ENCODE assay signal across 1 cellular context in the genomic region with DNA sequence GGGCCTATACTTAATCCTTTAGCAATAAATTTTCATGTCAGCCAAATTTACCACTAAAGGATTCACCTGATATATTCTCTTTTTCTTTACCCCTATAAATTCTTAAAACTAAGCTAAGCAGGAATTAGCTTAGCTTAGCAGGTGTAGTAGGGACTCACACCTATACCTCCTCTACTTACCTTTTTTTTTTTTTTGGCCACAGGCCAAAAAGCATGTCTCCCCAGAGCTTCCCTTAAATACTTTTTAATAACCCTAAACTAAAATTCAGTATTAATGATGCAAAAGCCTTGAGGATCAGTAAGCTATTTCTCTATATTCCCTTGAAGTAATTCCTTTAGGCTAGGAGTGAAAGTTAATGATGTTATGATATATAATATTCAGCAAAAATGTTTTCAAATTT.
A peak's percentile ranks its signal among the peaks of the same experiment; 100 is the strongest.
TF ChIP-seq lines count a peak whose summit lies in the region.

No MANE protein-coding gene starts in this region.

TF ChIP-seq in K562, 482 proteins besides CTCF, POLR2A, EP300 and RAD21:
- peak; percentile 63; the same call in 1 of the 2 replicates for TF ChIP-seq NFIX (CRISPR knock-in tag; IDR thresholded peaks at IDR 0.05; ENCODE audit: low read depth)
- peak; percentile 86 for TF ChIP-seq NFIC (IDR thresholded peaks at IDR 0.05)
- TF ChIP-seq NRF1 (conservative IDR thresholded peaks at IDR 0.05 in 1 of 2, IDR thresholded peaks at IDR 0.05 in 1 of 2): no peak
TF ChIP-seq in K562: peak in this region for 2.
